Comparison of ENCODE assay signal across 8 cellular contexts in the genomic region with DNA sequence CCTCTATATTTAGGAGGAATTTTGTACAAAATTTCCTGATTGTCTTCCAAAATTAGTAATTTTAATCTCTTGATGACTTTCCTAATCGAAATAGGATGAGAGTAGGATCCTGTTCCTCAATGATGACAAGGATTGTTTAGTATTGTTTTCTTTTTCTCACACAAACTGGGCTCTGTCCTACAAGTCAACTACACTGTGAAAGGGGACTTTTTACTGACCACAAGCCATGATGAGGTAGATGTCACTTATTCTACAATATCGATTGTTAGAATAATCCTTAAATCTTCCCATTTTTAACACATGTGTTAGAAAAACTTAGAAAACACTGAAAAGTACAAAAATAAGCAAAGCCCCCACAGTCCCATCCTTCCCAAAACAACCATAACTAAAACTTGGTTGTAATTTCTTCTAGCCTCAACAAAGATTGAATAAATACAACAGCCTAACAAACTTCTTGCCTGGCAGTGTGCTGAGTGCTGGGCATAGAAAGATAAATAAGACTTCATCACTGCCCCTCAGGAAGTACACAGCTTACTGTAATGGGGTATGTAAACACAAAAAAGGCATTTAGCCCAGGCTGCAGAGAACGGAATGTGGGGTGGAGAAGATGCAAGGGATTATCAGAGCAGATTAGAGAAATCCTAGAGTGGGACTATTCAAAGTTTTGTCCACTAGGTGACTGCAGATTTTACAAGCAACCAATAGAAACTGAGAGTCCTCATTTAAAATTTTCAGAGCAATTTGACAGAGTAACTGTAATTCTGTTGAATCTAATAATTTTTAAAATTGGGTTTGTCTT. TPM values are rescaled to one million over a fixed set of nuclear protein-coding genes. Genes with fewer than 3 reads are reported as not detected.
DNase-seq lines count a peak whose midpoint lies in the region; ATAC-seq and TF ChIP-seq lines count a peak whose summit lies in the region.

No MANE protein-coding gene starts in this region.

- H3K4me3 Mint-ChIP-seq in CD14-positive monocyte: no peak overlapping the region

- H3K9me3 ChIP-seq in ascending aorta (no peaks in the 10 kb centered on the region), mesodermal cell (ENCODE audit: control insufficient read depth, low read length) (no peaks in the 10 kb centered on the region)

- no peaks in the 10 kb centered on the region for H3K27me3 ChIP-seq in ascending aorta

- WGBS in mesodermal cell (ENCODE audit: insufficient coverage in 2 of 2), 2 experiments: 63 to 90% methylated on average over 1 to 2 of the region's 3 CpGs

- no peak overlapping the region for H3K27ac Mint-ChIP-seq in CD14-positive monocyte

- peak; percentile 51 for ATAC-seq in HG02885 (IDR thresholded peaks at IDR 0.05; ENCODE audit: poor library complexity, unreplicated experiment)
- ATAC-seq in HG02623 (IDR thresholded peaks at IDR 0.05; ENCODE audit: unreplicated experiment): no peak

- intact Hi-C loops in CD14-positive monocyte (cut with micrococcal nuclease): no loop called here
- intact Hi-C loops in ascending aorta (cut with DNase I): loop anchor here (5.0 kb wide), 2 partner anchors 125 to 135 kb away; no protein-coding TSS in a partner anchor

- H3K36me3 Mint-ChIP-seq in CD14-positive monocyte: no peaks in the 10 kb centered on the region

- H3K4me3 ChIP-seq in ascending aorta (peak overlapping the region in 1 of 2 donors; percentile 49), mesodermal cell (ENCODE audit: extremely low read depth, insufficient read depth, low read length, poor library complexity, severe bottlenecking) (no peak overlapping the region)

- H3K4me1 Mint-ChIP-seq in CD14-positive monocyte: peaks cover 26% of the 10 kb centered on the region

- H3K27ac ChIP-seq in ascending aorta (peak overlapping the region; percentile 72 to 83), mesodermal cell (ENCODE audit: low read depth, low read length, severe bottlenecking) (peak overlapping the region; percentile 95), caudate nucleus (ENCODE audit: low read depth, low read length) (no peak overlapping the region)

- peaks cover 0 to 3% (median 0%) of the 10 kb centered on the region in 7 donors for H3K9me3 Mint-ChIP-seq in CD14-positive monocyte

- TF ChIP-seq CTCF in CD14-positive monocyte (IDR thresholded peaks at IDR 0.05): peak; percentile 52
- TF ChIP-seq CTCF in ascending aorta (IDR thresholded peaks at IDR 0.05): peak in 1 of 3 experiments; percentile 27

- DNase-seq in CD14-positive monocyte (ENCODE audit: low spot score): no peak
- DNase-seq in ascending aorta (ENCODE audit: low spot score in 2 of 2): no peak
- no peak for DNase-seq in RPMI8226
- DNase-seq in caudate nucleus (lab: John Stamatoyannopoulos, UW): no peak
- DNase-seq in HuH-7.5 (ENCODE audit: low spot score): no peak

- peaks cover 0 to 1% (median 0%) of the 10 kb centered on the region in 3 donors for H3K27me3 Mint-ChIP-seq in CD14-positive monocyte (ENCODE audit: low read depth in 3 of 3)

- H3K36me3 ChIP-seq in ascending aorta (no peaks in the 10 kb centered on the region), mesodermal cell (ENCODE audit: control insufficient read depth, insufficient read depth, low read length) (no peaks in the 10 kb centered on the region)

- H3K4me1 ChIP-seq in ascending aorta (peaks cover 0 to 11% of the 10 kb centered on the region in 2 donors), mesodermal cell (ENCODE audit: control insufficient read depth, insufficient read depth, low read length, poor library complexity, severe bottlenecking) (peaks cover 33% of the 10 kb centered on the region)

RNA-seq across cellular contexts. Expression of gene TSC22D2, which starts 35.6 kb away (rescaled TPM):
- polyA plus RNA-seq in CD14-positive monocyte: 1 to 10 TPM; 5.1 to 5.7 TPM
- 17.9 TPM for total RNA-seq in ascending aorta
- 38.9 TPM for polyA plus RNA-seq in mesodermal cell (2013, experiment 1 of 2)
- polyA plus RNA-seq in mesodermal cell (2013, experiment 2 of 2): 36.0 TPM
